Comparison of ENCODE assay signal across 8 cellular contexts in genomic region chr14:75319021-75319420, GRCh38.
"Had no signal": no experiment of that assay in that cellular context is flagged by ENCODE, and none has a peak within 500 bp of the region (broad histone marks: within the 10 kb centered on the region; RNA-seq: fewer than 3 reads in every experiment).

No MANE protein-coding gene starts in this region.

- H3K4me3 ChIP-seq: GM23248, HAP-1 had no signal

- H3K9me3 ChIP-seq: HAP-1 had no signal

- ATAC-seq: HCT116 had no signal

- H3K4me1 ChIP-seq: HAP-1 had no signal

- H3K36me3 ChIP-seq: HAP-1 had no signal

- H3K9ac ChIP-seq: GM23248 had no signal

- DNase-seq: GM23248, GOT3, H7, HFFc6, KG1 had no signal

- H3K27ac ChIP-seq: GM23248, HL-60 had no signal

- H2AFZ ChIP-seq: GM23248 had no signal
